14 cellular contexts compared by ENCODE assay signal in the genomic region with DNA sequence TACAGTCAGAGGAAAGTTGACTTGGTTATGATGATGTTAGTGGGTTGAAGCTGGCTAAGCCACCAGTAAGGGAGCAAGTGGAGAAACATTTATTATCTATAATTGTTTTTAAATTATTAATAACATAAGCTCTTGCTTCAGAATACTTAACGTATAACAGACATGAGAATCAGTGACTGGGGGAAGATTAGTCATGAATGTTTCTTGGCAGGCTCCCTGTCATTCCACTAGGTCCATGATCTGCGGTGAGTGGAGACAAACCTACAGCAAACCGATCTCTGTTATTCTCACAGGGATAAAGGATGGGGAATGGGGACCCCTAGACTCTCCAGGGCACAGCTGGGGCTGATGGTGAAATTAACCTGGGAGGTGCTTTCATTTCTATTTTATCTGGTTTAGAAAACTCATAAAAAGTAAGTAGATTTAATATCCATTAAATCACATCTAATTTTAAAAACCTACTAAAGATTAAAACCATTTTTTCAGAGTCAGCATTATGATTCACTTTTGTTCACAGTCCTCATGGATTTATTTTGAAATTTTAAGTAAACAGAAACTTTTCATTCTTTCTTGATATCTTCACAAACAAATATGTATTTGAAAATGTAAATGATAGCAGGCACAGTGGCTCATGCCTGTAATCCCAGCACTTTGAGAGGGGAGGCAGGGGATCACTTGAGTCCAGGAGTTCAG.
A peak's percentile ranks its signal among the peaks of the same experiment; 100 is the strongest.
DNase-seq lines count a peak whose midpoint lies in the region; ATAC-seq lines count a peak whose summit lies in the region.
"Had no signal": no experiment of that assay in that cellular context is flagged by ENCODE, and none has a peak within 500 bp of the region (broad histone marks: within the 10 kb centered on the region; RNA-seq: fewer than 3 reads in every experiment).

No MANE protein-coding gene starts in this region.

- no peak for ATAC-seq in GM21528 (IDR thresholded peaks at IDR 0.05; ENCODE audit: low FRiP score, unreplicated experiment)
- ATAC-seq: stimulated activated naive CD8-positive, alpha-beta T cell treated with anti-CD3 and anti-CD28 coated beads, Interleukin-15, amount 100 ng/mL, for 72 hours had no signal

- no peaks in the 10 kb centered on the region for H3K27me3 ChIP-seq in MG63
- H3K27me3 ChIP-seq: cardiac muscle cell had no signal

- no peaks in the 10 kb centered on the region for H3K36me3 ChIP-seq in MG63
- H3K36me3 ChIP-seq: cardiac muscle cell had no signal

- DNase-seq in EL (peak; percentile 61), MG63 (peak; percentile 46), dedifferentiated amniotic fluid mesenchymal stem cell (ENCODE audit: extremely low spot score) (peak; percentile 41), non-pigmented ciliary epithelial cell (ENCODE audit: low read depth) (peak; percentile 53), NCI-H1436 treated with DMSO at 0.1 percent for 48 hours (lab: John Stamatoyannopoulos, UW) (no peak), NCI-H774 (lab: John Stamatoyannopoulos, UW) (no peak), DMS114 treated with DMSO at 0.1 percent for 48 hours (lab: John Stamatoyannopoulos, UW; ENCODE audit: unreplicated experiment) (no peak)
- DNase-seq: activated gamma-delta T cell; CD8-positive, alpha-beta memory T cell; GOT3; NCI-H2171; stimulated activated naive CD8-positive, alpha-beta T cell treated with anti-CD3 and anti-CD28 coated beads, Interleukin-15, amount 100 ng/mL, for 72 hours had no signal

- H3K4me3 ChIP-seq in MG63 = no peak overlapping the region
- H3K4me3 ChIP-seq: cardiac muscle cell had no signal

- no peaks in the 10 kb centered on the region for H3K9me3 ChIP-seq in MG63

Comparison
In these comparisons a context has a peak if more than half of its experiments do, and no peak if none do; other contexts are left out.
1. DNase-seq: peak in EL (single experiment), MG63 (single experiment), dedifferentiated amniotic fluid mesenchymal stem cell (single experiment) and non-pigmented ciliary epithelial cell (single experiment); none in NCI-H1436 treated with DMSO at 0.1 percent for 48 hours (single experiment), NCI-H774 (single experiment) and DMS114 treated with DMSO at 0.1 percent for 48 hours (single experiment).